Comparison of ENCODE assay signal across 29 cellular contexts in the genomic region with DNA sequence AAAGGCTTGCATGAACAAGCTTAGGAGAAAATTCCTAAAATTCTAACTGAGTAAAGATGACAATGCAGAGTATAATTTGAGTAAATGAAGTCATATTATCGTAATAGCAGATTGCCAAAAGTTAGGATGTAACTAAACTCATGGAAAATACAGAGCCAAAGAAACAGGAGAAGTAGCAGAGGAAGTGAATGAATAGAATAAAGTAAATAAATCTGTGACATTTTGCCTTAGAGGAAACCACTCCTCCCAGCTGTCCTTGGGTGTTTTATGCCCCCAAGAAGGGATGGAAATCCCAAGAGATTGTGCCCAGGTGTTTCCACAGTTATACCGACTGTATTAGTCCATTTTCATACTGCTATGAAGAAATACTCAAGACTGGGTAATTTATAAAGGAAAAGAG. TPM values are rescaled to one million over a fixed set of nuclear protein-coding genes. Genes with fewer than 3 reads are reported as not detected.
"Had no signal": no experiment of that assay in that cellular context is flagged by ENCODE, and none has a peak within 500 bp of the region (broad histone marks: within the 10 kb centered on the region; RNA-seq: fewer than 3 reads in every experiment).

No MANE protein-coding gene starts in this region.

- FAIRE-seq: endometrium, urothelium cell line had no signal

- H2AFZ ChIP-seq: hepatocyte had no signal

- DNase-seq: cerebellar nuclear complex; cortex of kidney; effector memory CD8-positive, alpha-beta T cell; heart left ventricle; left cardiac atrium; left lung; naive thymus-derived CD8-positive, alpha-beta T cell; nephron progenitor cell; posterior cingulate gyrus; psoas muscle; right cardiac atrium; sigmoid colon; stimulated activated CD4-positive, alpha-beta T cell treated with anti-CD3 and anti-CD28 coated beads, Interleukin-2, amount 100 ng/mL, for 24 hours; stimulated activated CD4-positive, alpha-beta T cell treated with anti-CD3 and anti-CD28 coated beads, Interleukin-4, amount 100 ng/mL, for 4 hours; stimulated activated naive CD8-positive, alpha-beta T cell treated with anti-CD3 and anti-CD28 coated beads, Interleukin-15, Interleukin-2, amounts not matched to agents 100 U/mL and 50 U/mL, for 24 hours; upper lobe of left lung had no signal

- H3K4me3 ChIP-seq: esophagus muscularis mucosa, gastroesophageal sphincter, heart left ventricle, hepatocyte, left lung, psoas muscle, sigmoid colon, thoracic aorta, tibial nerve, upper lobe of left lung had no signal

- H3K36me3 ChIP-seq: esophagus muscularis mucosa, gastroesophageal sphincter, heart left ventricle, left lung, sigmoid colon, thoracic aorta, tibial nerve, upper lobe of left lung had no signal

- H3K27me3 ChIP-seq: esophagus muscularis mucosa, foreskin keratinocyte, gastroesophageal sphincter, hepatocyte, left lung, sigmoid colon, upper lobe of left lung had no signal

- H3K27ac Mint-ChIP-seq: effector memory CD8-positive, alpha-beta T cell; naive thymus-derived CD8-positive, alpha-beta T cell; nephron progenitor cell; stimulated activated memory B cell treated with anti-CD40 and anti-IgM and Interleukin-4, amounts not matched to agents 10 μg/mL and 1 μg/mL and 100 μg/mL, for 72 hours had no signal

- H3K9me3 ChIP-seq: esophagus muscularis mucosa, gastroesophageal sphincter, heart left ventricle, left lung, psoas muscle, sigmoid colon, thoracic aorta, tibial nerve, upper lobe of left lung had no signal

- H3K4me3 Mint-ChIP-seq: effector memory CD8-positive, alpha-beta T cell; naive thymus-derived CD8-positive, alpha-beta T cell; nephron progenitor cell; stimulated activated memory B cell treated with anti-CD40 and anti-IgM and Interleukin-4, amounts not matched to agents 10 μg/mL and 1 μg/mL and 100 μg/mL, for 72 hours had no signal

- H3K9me3 Mint-ChIP-seq: effector memory CD8-positive, alpha-beta T cell; naive thymus-derived CD8-positive, alpha-beta T cell; nephron progenitor cell; stimulated activated memory B cell treated with anti-CD40 and anti-IgM and Interleukin-4, amounts not matched to agents 10 μg/mL and 1 μg/mL and 100 μg/mL, for 72 hours had no signal

- H3K36me3 Mint-ChIP-seq: naive thymus-derived CD8-positive, alpha-beta T cell; stimulated activated memory B cell treated with anti-CD40 and anti-IgM and Interleukin-4, amounts not matched to agents 10 μg/mL and 1 μg/mL and 100 μg/mL, for 72 hours had no signal

- H3K27ac ChIP-seq: esophagus muscularis mucosa, foreskin keratinocyte, gastroesophageal sphincter, heart left ventricle, hepatocyte, left lung, psoas muscle, sigmoid colon, thoracic aorta, tibial nerve, upper lobe of left lung had no signal

- H3K4me2 ChIP-seq: hepatocyte had no signal

- H3K79me2 ChIP-seq: hepatocyte had no signal

- H3K4me1 ChIP-seq: esophagus muscularis mucosa, foreskin keratinocyte, gastroesophageal sphincter, left lung, psoas muscle, tibial nerve, upper lobe of left lung had no signal

RNA-seq across cellular contexts. Expression of a gene that starts 1.9 kb away (rescaled TPM):
- total RNA-seq: fibroblast of lung; foreskin keratinocyte; kidney epithelial cell; myocyte; naive thymus-derived CD8-positive, alpha-beta T cell; osteoblast had no signal
- polyA plus RNA-seq: fibroblast of lung; foreskin keratinocyte; hepatocyte; naive thymus-derived CD8-positive, alpha-beta T cell had no signal

RNA-seq across cellular contexts. Expression of a gene that starts 5.6 kb away (rescaled TPM):
- polyA plus RNA-seq: naive thymus-derived CD8-positive, alpha-beta T cell had no signal
